11 cellular contexts compared by ENCODE assay signal in the genomic region with DNA sequence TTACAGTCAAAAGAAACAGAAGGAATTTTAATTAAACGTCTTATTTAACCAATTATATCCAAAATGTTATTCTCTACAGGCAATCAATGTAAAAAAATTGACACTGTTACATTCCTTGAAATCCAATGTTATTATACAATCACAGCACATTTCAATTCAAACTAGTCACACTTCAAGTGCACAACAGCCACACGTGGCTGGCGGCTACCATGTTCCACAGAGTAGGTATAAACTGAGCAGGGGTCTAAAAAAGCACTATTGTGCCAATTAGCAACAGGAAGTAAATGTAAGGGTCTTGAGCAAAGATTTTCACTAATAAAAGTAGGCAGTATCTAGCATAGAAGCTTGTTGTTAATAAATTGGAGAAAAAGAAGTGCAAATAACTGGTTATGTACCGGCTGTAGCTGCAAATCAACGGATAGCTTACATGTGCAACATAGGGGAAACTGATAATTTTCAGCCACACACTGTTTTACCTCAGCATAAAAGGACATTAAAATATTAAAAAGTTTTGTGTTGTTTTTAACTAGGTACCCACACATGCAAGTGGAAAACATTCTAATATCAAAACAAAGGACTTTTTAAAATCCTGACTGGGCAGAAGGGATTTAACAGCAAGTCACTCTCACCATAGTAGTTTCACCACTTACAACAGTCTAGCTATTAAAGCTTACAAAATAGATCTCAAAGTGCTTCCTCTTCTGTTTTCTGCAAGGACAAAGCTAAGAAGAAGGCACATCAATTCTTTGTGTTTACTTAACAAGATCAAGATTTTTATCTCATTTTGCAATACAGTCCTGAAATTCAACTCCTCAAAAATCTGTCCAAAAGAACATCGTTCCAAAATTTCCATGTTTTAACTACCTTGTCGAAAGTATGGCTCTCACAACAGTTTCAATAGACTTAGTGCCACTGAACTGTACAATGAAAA. TPM values are rescaled to one million over a fixed set of nuclear protein-coding genes. Genes with fewer than 3 reads are reported as not detected.
DNase-seq lines count a peak whose midpoint lies in the region; ATAC-seq and TF ChIP-seq lines count a peak whose summit lies in the region.
"Had no signal": no experiment of that assay in that cellular context is flagged by ENCODE, and none has a peak within 500 bp of the region (broad histone marks: within the 10 kb centered on the region; RNA-seq: fewer than 3 reads in every experiment).

No MANE protein-coding gene starts in this region.

- peak overlapping the region; percentile 99 for H3K27ac Mint-ChIP-seq in activated CD4-positive, alpha-beta T cell treated with anti-CD3 and anti-CD28 coated beads for 36 hours
- H3K27ac Mint-ChIP-seq in stimulated activated naive B cell treated with anti-CD40 and anti-IgM and Interleukin-4, amounts not matched to agents 10 μg/mL and 1 μg/mL and 100 μg/mL, for 72 hours = peak overlapping the region; percentile 47

- no peak for TF ChIP-seq CTCF in foreskin fibroblast (IDR thresholded peaks at IDR 0.05; ENCODE audit: low read depth, low read length)

- POLR2A ChIA-PET in activated CD4-positive, alpha-beta T cell treated with anti-CD3 and anti-CD28 coated beads for 36 hours (lab: Charles Lee) = interaction anchor here (0.6 to 2.1 kb wide), 2 partner anchors 9 to 314 kb away, joined by 6 to 9 read pairs; no protein-coding TSS in a partner anchor

- peak overlapping the region; percentile 99 to 100 for H3K4me3 ChIP-seq in foreskin fibroblast (ENCODE audit: low read depth in 1 of 2, low read length in 2 of 2)

- no peak for ATAC-seq in activated CD4-positive, alpha-beta T cell treated with anti-CD3 and anti-CD28 coated beads for 36 hours
- no peak for ATAC-seq in stimulated activated naive B cell treated with anti-CD40 and anti-IgM and Interleukin-4, amounts not matched to agents 10 μg/mL and 1 μg/mL and 100 μg/mL, for 72 hours (replicated peaks)
- ATAC-seq in GM18867 (IDR thresholded peaks at IDR 0.05; ENCODE audit: unreplicated experiment) = no peak

- no peak for DNase-seq in activated CD4-positive, alpha-beta T cell treated with anti-CD3 and anti-CD28 coated beads for 36 hours
- no peak for DNase-seq in activated CD4-positive, alpha-beta T cell treated with anti-CD3 and anti-CD28 coated beads for 4 hours
- DNase-seq in SKM-1 treated with dmso at 0.1 percent for 144 hours (lab: John Stamatoyannopoulos, UW; ENCODE audit: unreplicated experiment) (peak; percentile 54), foreskin fibroblast (peak in 1 of 2 donors; percentile 21), DMS79 treated with DMSO at 0.1 percent for 48 hours (lab: John Stamatoyannopoulos, UW) (no peak)
- no peak for DNase-seq in stimulated activated naive B cell treated with anti-CD40 and anti-IgM and Interleukin-4, amounts not matched to agents 10 μg/mL and 1 μg/mL and 100 μg/mL, for 72 hours
- DNase-seq in stimulated activated CD4-positive, alpha-beta T cell treated with anti-CD3 and anti-CD28 coated beads, Interleukin-12 subunit alpha, Interleukin-12 subunit beta, amount 100 ng/mL, for 4 hours = no peak
- DNase-seq: NCI-H1092 treated with DMSO at 0.1 percent for 48 hours, thyroid gland had no signal

- H3K27me3 Mint-ChIP-seq in activated CD4-positive, alpha-beta T cell treated with anti-CD3 and anti-CD28 coated beads for 36 hours = no peaks in the 10 kb centered on the region
- no peaks in the 10 kb centered on the region for H3K27me3 Mint-ChIP-seq in stimulated activated naive B cell treated with anti-CD40 and anti-IgM and Interleukin-4, amounts not matched to agents 10 μg/mL and 1 μg/mL and 100 μg/mL, for 72 hours

- peaks cover 3% of the 10 kb centered on the region for H3K9me3 Mint-ChIP-seq in activated CD4-positive, alpha-beta T cell treated with anti-CD3 and anti-CD28 coated beads for 36 hours (ENCODE audit: low read depth)
- no peaks in the 10 kb centered on the region for H3K9me3 Mint-ChIP-seq in stimulated activated naive B cell treated with anti-CD40 and anti-IgM and Interleukin-4, amounts not matched to agents 10 μg/mL and 1 μg/mL and 100 μg/mL, for 72 hours

- peaks cover 77% of the 10 kb centered on the region for H3K4me1 Mint-ChIP-seq in activated CD4-positive, alpha-beta T cell treated with anti-CD3 and anti-CD28 coated beads for 36 hours
- H3K4me1 Mint-ChIP-seq in stimulated activated naive B cell treated with anti-CD40 and anti-IgM and Interleukin-4, amounts not matched to agents 10 μg/mL and 1 μg/mL and 100 μg/mL, for 72 hours = peaks cover 39 to 66% of the 10 kb centered on the region in 2 donors

- intact Hi-C loops in activated CD4-positive, alpha-beta T cell treated with anti-CD3 and anti-CD28 coated beads for 36 hours (cut with DNase I, micrococcal nuclease) = loop anchor here (1.0 to 5.0 kb wide), 5 partner anchors 9 to 1798 kb away; partner anchors contain the start of gene SLC16A1 (in 1 of the 2)

- CTCF ChIA-PET in activated CD4-positive, alpha-beta T cell treated with anti-CD3 and anti-CD28 coated beads for 36 hours (lab: Charles Lee) = interaction anchor here (0.6 to 2.1 kb wide), 5 partner anchors 8 to 108 kb away, joined by 3 to 6 read pairs (median 4); partner anchors contain the start of gene NRAS

- H3K36me3 Mint-ChIP-seq in activated CD4-positive, alpha-beta T cell treated with anti-CD3 and anti-CD28 coated beads for 36 hours (ENCODE audit: low read depth) = peaks cover 50% of the 10 kb centered on the region
- peaks cover 15 to 35% of the 10 kb centered on the region in 2 donors for H3K36me3 Mint-ChIP-seq in stimulated activated naive B cell treated with anti-CD40 and anti-IgM and Interleukin-4, amounts not matched to agents 10 μg/mL and 1 μg/mL and 100 μg/mL, for 72 hours

- H3K4me3 Mint-ChIP-seq in activated CD4-positive, alpha-beta T cell treated with anti-CD3 and anti-CD28 coated beads for 36 hours = peak overlapping the region; percentile 99
- H3K4me3 Mint-ChIP-seq in stimulated activated naive B cell treated with anti-CD40 and anti-IgM and Interleukin-4, amounts not matched to agents 10 μg/mL and 1 μg/mL and 100 μg/mL, for 72 hours = peak overlapping the region; percentile 96 to 97

RNA-seq across cellular contexts. Expression of gene CSDE1, which starts 2.5 kb away (rescaled TPM):
- total RNA-seq in activated CD4-positive, alpha-beta T cell treated with anti-CD3 and anti-CD28 coated beads for 36 hours = 100 to 1,000 TPM; 458 to 553 TPM

RNA-seq across cellular contexts. Expression of gene SIKE1, which starts 25.2 kb away (rescaled TPM):
- total RNA-seq in activated CD4-positive, alpha-beta T cell treated with anti-CD3 and anti-CD28 coated beads for 36 hours = 10 to 100 TPM; 56.9 to 67.2 TPM

RNA-seq across cellular contexts. Expression of gene NRAS, which starts 38.7 kb away (rescaled TPM):
- 10 to 100 TPM; 53.0 to 55.0 TPM for total RNA-seq in activated CD4-positive, alpha-beta T cell treated with anti-CD3 and anti-CD28 coated beads for 36 hours

RNA-seq across cellular contexts. Expression of gene AMPD1, which starts 59.9 kb away (rescaled TPM):
- total RNA-seq in activated CD4-positive, alpha-beta T cell treated with anti-CD3 and anti-CD28 coated beads for 36 hours = under 1 TPM in 1 of 2 experiments, not detected in 1; 0.23 TPM
- total RNA-seq: glomerular endothelial cell, thyroid gland had no signal
